Comparison of ENCODE assay signal across 16 cellular contexts in genomic region chr3:125185758-125186245, GRCh38. TPM values are rescaled to one million over a fixed set of nuclear protein-coding genes. Genes with fewer than 3 reads are reported as not detected.
DNase-seq lines count a peak whose midpoint lies in the region; ATAC-seq and TF ChIP-seq lines count a peak whose summit lies in the region.
"Had no signal": no experiment of that assay in that cellular context is flagged by ENCODE, and none has a peak within 500 bp of the region (broad histone marks: within the 10 kb centered on the region; RNA-seq: fewer than 3 reads in every experiment).

No MANE protein-coding gene starts in this region.

- H3K4me3 ChIP-seq in BLaER1: no peak overlapping the region
- H3K4me3 ChIP-seq: A549, adrenal gland, left lung, mucosa of descending colon, tibial nerve had no signal

- peak; percentile 7 for ATAC-seq in GM21528 (IDR thresholded peaks at IDR 0.05; ENCODE audit: low FRiP score, unreplicated experiment)
- ATAC-seq: A549; mucosa of descending colon; stimulated activated memory B cell treated with anti-CD40 and anti-IgM and Interleukin-4, amounts not matched to agents 10 μg/mL and 1 μg/mL and 100 μg/mL, for 72 hours had no signal

- no peaks in the 10 kb centered on the region for H3K4me1 Mint-ChIP-seq in CD14-positive monocyte

- no peaks in the 10 kb centered on the region for H4K20me1 ChIP-seq in BLaER1

- peak overlapping the region; percentile 39 for H3K4me2 ChIP-seq in BLaER1
- H3K4me2 ChIP-seq: A549 had no signal

- intact Hi-C loops in CD14-positive monocyte (cut with micrococcal nuclease): no loop called here

- peak overlapping the region; percentile 36; the same call in 1 of the 2 replicates for H3K9ac ChIP-seq in BLaER1

- in situ Hi-C loops in G401 (cut with HindIII; ENCODE audit: low sequenced_read_pairs): no loop called here

- no peaks in the 10 kb centered on the region for H3K36me3 ChIP-seq in BLaER1
- H3K36me3 ChIP-seq: adrenal gland, tibial nerve had no signal

- no peak overlapping the region for H3K4me3 Mint-ChIP-seq in CD14-positive monocyte
- H3K4me3 Mint-ChIP-seq: stimulated activated memory B cell treated with anti-CD40 and anti-IgM and Interleukin-4, amounts not matched to agents 10 μg/mL and 1 μg/mL and 100 μg/mL, for 72 hours had no signal

- no peaks in the 10 kb centered on the region for H3K27me3 ChIP-seq in BLaER1
- H3K27me3 ChIP-seq: adrenal gland, left lung, tibial nerve had no signal

- H3K36me3 Mint-ChIP-seq in CD14-positive monocyte: no peaks in the 10 kb centered on the region
- H3K36me3 Mint-ChIP-seq: stimulated activated memory B cell treated with anti-CD40 and anti-IgM and Interleukin-4, amounts not matched to agents 10 μg/mL and 1 μg/mL and 100 μg/mL, for 72 hours had no signal

- peaks cover 14% of the 10 kb centered on the region for H3K4me1 ChIP-seq in BLaER1
- H3K4me1 ChIP-seq: A549, adrenal gland, left lung had no signal

- no peaks in the 10 kb centered on the region for H3K9me3 ChIP-seq in BLaER1
- H3K9me3 ChIP-seq: A549, adrenal gland, left lung, mucosa of descending colon, tibial nerve had no signal

- no peak for TF ChIP-seq CTCF in CD14-positive monocyte (IDR thresholded peaks at IDR 0.05)

- no peak overlapping the region for H3K27ac ChIP-seq in BLaER1
- H3K27ac ChIP-seq: A549, adrenal gland, left lung had no signal

- DNase-seq in NCI-H524 (lab: John Stamatoyannopoulos, UW) (peak; percentile 84 to 91), islet precursor cell (peak; percentile 42), CD14-positive monocyte (ENCODE audit: low spot score) (no peak), G401 (ENCODE audit: low spot score) (no peak), NCI-H2081 (lab: John Stamatoyannopoulos, UW) (no peak)
- no peak for DNase-seq in activated CD4-positive, alpha-beta T cell treated with anti-CD3 and anti-CD28 coated beads for 1 hour
- DNase-seq: activated effector memory CD4-positive, alpha-beta T cell treated with Interleukin-2 at 50 U/mL for 16 hours; adrenal gland; left lung; mucosa of descending colon; NCI-H1417 had no signal

- H3K27me3 Mint-ChIP-seq in CD14-positive monocyte (ENCODE audit: low read depth in 3 of 3): peaks cover 1 to 4% (median 3%) of the 10 kb centered on the region in 3 donors
- H3K27me3 Mint-ChIP-seq: stimulated activated memory B cell treated with anti-CD40 and anti-IgM and Interleukin-4, amounts not matched to agents 10 μg/mL and 1 μg/mL and 100 μg/mL, for 72 hours had no signal

- H3K9me3 Mint-ChIP-seq in CD14-positive monocyte: no peaks in the 10 kb centered on the region
- H3K9me3 Mint-ChIP-seq: stimulated activated memory B cell treated with anti-CD40 and anti-IgM and Interleukin-4, amounts not matched to agents 10 μg/mL and 1 μg/mL and 100 μg/mL, for 72 hours had no signal

- H3K27ac Mint-ChIP-seq in CD14-positive monocyte: no peak overlapping the region
- H3K27ac Mint-ChIP-seq: stimulated activated memory B cell treated with anti-CD40 and anti-IgM and Interleukin-4, amounts not matched to agents 10 μg/mL and 1 μg/mL and 100 μg/mL, for 72 hours had no signal

RNA-seq across cellular contexts. Expression of gene SLC12A8, which starts 26.7 kb away (rescaled TPM):
- under 1 TPM; 0.23 to 0.46 TPM for polyA plus RNA-seq in CD14-positive monocyte
- not detected in 2 replicates for total RNA-seq in G401 (2014; rRNA removed; shearing (Covaris generic))

Comparison
In these comparisons a context has a peak if more than half of its experiments do, and no peak if none do; other contexts are left out.
1. DNase-seq: peak in NCI-H524 (2 of 2) and islet precursor cell (single experiment); none in CD14-positive monocyte (single experiment), G401 (single experiment), activated CD4-positive, alpha-beta T cell treated with anti-CD3 and anti-CD28 coated beads for 1 hour (single experiment) and NCI-H2081 (0 of 2).